ENCODE assay signal across 9 cellular contexts in genomic region chr10:72096115-72097000, GRCh38. TPM values are rescaled to one million over a fixed set of nuclear protein-coding genes. Genes with fewer than 3 reads are reported as not detected.
DNase-seq lines count a peak whose midpoint lies in the region; ATAC-seq and TF ChIP-seq lines count a peak whose summit lies in the region.
"Had no signal": no experiment of that assay in that cellular context is flagged by ENCODE, and none has a peak within 500 bp of the region (broad histone marks: within the 10 kb centered on the region; RNA-seq: fewer than 3 reads in every experiment).

No MANE protein-coding gene starts in this region.

- no peaks in the 10 kb centered on the region for H3K27me3 Mint-ChIP-seq in Calu3 (ENCODE audit: unreplicated experiment)
- H3K27me3 Mint-ChIP-seq in nephron progenitor cell (ENCODE audit: low read depth, poor library complexity) = peaks cover 2% of the 10 kb centered on the region

- no peak overlapping the region for H3K4me3 ChIP-seq in mammary epithelial cell (replicated peaks in 1 of 3; ENCODE audit: insufficient read depth in 1 of 3, low read depth in 2 of 3, low read length in 3 of 3)

- no peak overlapping the region for H2AFZ ChIP-seq in mammary epithelial cell (ENCODE audit: low read depth, low read length)

- H3K4me2 ChIP-seq in mammary epithelial cell (ENCODE audit: insufficient read depth, low read depth, low read length) = no peak overlapping the region

- H3K27ac ChIP-seq in mammary epithelial cell (ENCODE audit: insufficient read depth, low read depth, low read length) = no peak overlapping the region

- TF ChIP-seq CTCF in Calu3 (IDR thresholded peaks at IDR 0.05; ENCODE audit: unreplicated experiment) = no peak
- TF ChIP-seq CTCF in mammary epithelial cell (conservative IDR thresholded peaks at IDR 0.05 in 1 of 2, IDR thresholded peaks at IDR 0.05 in 1 of 2; ENCODE audit: extremely low read depth in 1 of 2, insufficient read depth in 1 of 2, low read depth in 1 of 2, low read length in 2 of 2) = no peak
- TF ChIP-seq CTCF in nephron progenitor cell (IDR thresholded peaks at IDR 0.05) = no peak

- intact Hi-C loops in Calu3 (cut with micrococcal nuclease; ENCODE audit: unreplicated experiment) = loop anchor here (2.0 to 10.0 kb wide), 3 partner anchors 49 to 238 kb away; no protein-coding TSS in a partner anchor
- intact Hi-C loops in mammary epithelial cell (cut with micrococcal nuclease) = no loop called here

- H3K36me3 ChIP-seq in mammary epithelial cell (ENCODE audit: insufficient read depth, low read length) = peaks cover 3% of the 10 kb centered on the region

- H3K27me3 ChIP-seq in mammary epithelial cell (ENCODE audit: insufficient read depth, low read length) = no peaks in the 10 kb centered on the region

- H3K27ac Mint-ChIP-seq in Calu3 (ENCODE audit: unreplicated experiment) (peak overlapping the region; percentile 97), nephron progenitor cell (peak overlapping the region; percentile 30)

- no TSS peak for BruUV-seq in Calu3 (replicated peaks; lab: Mats Ljungman, UMichigan)
- TSS peak; percentile 29 for BruUV-seq in mammary epithelial cell (replicated peaks; lab: Mats Ljungman, UMichigan)

- in situ Hi-C loops in mammary epithelial cell (cut with MboI; ENCODE audit: low sequenced_read_pairs in 2 of 2) = no loop called here

- no peak for ATAC-seq in GM18868 (IDR thresholded peaks at IDR 0.05; ENCODE audit: unreplicated experiment)

- H4K20me1 ChIP-seq in mammary epithelial cell (ENCODE audit: insufficient read depth, low read length) = no peaks in the 10 kb centered on the region

- CTCF ChIA-PET in Calu3 (lab: Charles Lee) = interaction anchor here (0.6 to 0.7 kb wide), 2 partner anchors 28 to 544 kb away, joined by 5 to 7 read pairs; no protein-coding TSS in a partner anchor
- CTCF ChIA-PET in mammary epithelial cell (lab: Charles Lee; ENCODE audit: low non-redundant PET) = no interaction called here

- H3K4me1 Mint-ChIP-seq in Calu3 (ENCODE audit: low read depth, unreplicated experiment) (peaks cover 59% of the 10 kb centered on the region), nephron progenitor cell (peaks cover 56% of the 10 kb centered on the region)

- no peaks in the 10 kb centered on the region for H3K9me3 Mint-ChIP-seq in Calu3 (ENCODE audit: low read depth, unreplicated experiment)
- no peaks in the 10 kb centered on the region for H3K9me3 Mint-ChIP-seq in nephron progenitor cell

- H3K9me3 ChIP-seq in mammary epithelial cell (replicated peaks; ENCODE audit: insufficient read depth, low read length) = no peaks in the 10 kb centered on the region

- peaks cover 21% of the 10 kb centered on the region for H3K4me1 ChIP-seq in mammary epithelial cell (ENCODE audit: insufficient read depth, low read length)

- H3K4me3 Mint-ChIP-seq in Calu3 (ENCODE audit: low read depth, unreplicated experiment) = peak overlapping the region; percentile 3
- peak overlapping the region; percentile 4 for H3K4me3 Mint-ChIP-seq in nephron progenitor cell

- peaks cover 31% of the 10 kb centered on the region for H3K36me3 Mint-ChIP-seq in Calu3 (ENCODE audit: insufficient read depth, unreplicated experiment)
- H3K36me3 Mint-ChIP-seq in nephron progenitor cell (ENCODE audit: low read depth) = peaks cover 58% of the 10 kb centered on the region

- no peaks in the 10 kb centered on the region for H3K79me2 ChIP-seq in mammary epithelial cell (ENCODE audit: insufficient read depth, low read length)

- dilution Hi-C loops in mammary epithelial cell (cut with HindIII; ENCODE audit: low sequenced_read_pairs) = no loop called here

- peak; percentile 35 for DNase-seq in Calu3
- peak; percentile 21 for DNase-seq in HT1080 (ENCODE audit: low read depth)
- no peak for DNase-seq in mammary epithelial cell
- no peak for DNase-seq in nephron progenitor cell
- no peak for DNase-seq in NCI-H1417 treated with DMSO at 0.1 percent for 48 hours (lab: John Stamatoyannopoulos, UW)
- no peak for DNase-seq in DMS53 (lab: John Stamatoyannopoulos, UW)
- DNase-seq: NCI-H1436 treated with DMSO at 0.1 percent for 48 hours, SHP77 treated with DMSO at 0.1 percent for 48 hours had no signal

- no peak overlapping the region for H3K9ac ChIP-seq in mammary epithelial cell (ENCODE audit: insufficient read depth, low read length)

- WGBS in mammary epithelial cell (ENCODE audit: low coverage, missing lambda C conversion rate) = 92% methylated on average over 9 of the region's 9 CpGs

RNA-seq across cellular contexts. Expression of gene SPOCK2, which starts 8.0 kb away (rescaled TPM):
- total RNA-seq in Calu3 (2022) = 162 and 205 TPM in 2 replicates
- not detected in 2 replicates for total RNA-seq in HT1080 (2014; rRNA removed; shearing (Covaris generic))
- polyA plus RNA-seq in HT1080 (2015; cell fraction: cytosol; rRNA removed) = not detected in 2 replicates
- 0.12 and 0.80 TPM in 2 replicates for polyA plus RNA-seq in HT1080 (2015; cell fraction: nucleus; rRNA removed)
- 10 to 100 TPM in 1 of 2 donors, under 1 TPM in 1; 0.49 to 20.2 TPM for total RNA-seq in mammary epithelial cell
- polyA plus RNA-seq in mammary epithelial cell = 0.10 TPM
- 0.62 TPM for polyA minus RNA-seq in mammary epithelial cell

Comparison
In these comparisons a context has a peak if more than half of its experiments do, and no peak if none do; other contexts are left out.
1. DNase-seq: peak in Calu3 (single experiment) and HT1080 (single experiment); none in mammary epithelial cell (single experiment), nephron progenitor cell (single experiment), NCI-H1417 treated with DMSO at 0.1 percent for 48 hours (single experiment) and DMS53 (single experiment).